Comparison of ENCODE assay signal across 31 cellular contexts in genomic region chrX:49212209-49212608, GRCh38. TPM values are rescaled to one million over a fixed set of nuclear protein-coding genes. Genes with fewer than 3 reads are reported as not detected.
"Had no signal": no experiment of that assay in that cellular context is flagged by ENCODE, and none has a peak within 500 bp of the region (broad histone marks: within the 10 kb centered on the region; RNA-seq: fewer than 3 reads in every experiment).

No MANE protein-coding gene starts in this region.

- H3K4me1 ChIP-seq: colonic mucosa, esophagus muscularis mucosa, esophagus squamous epithelium, foreskin keratinocyte, gastrocnemius medialis, gastroesophageal sphincter, heart left ventricle, heart right ventricle had no signal

- H3K36me3 ChIP-seq: colonic mucosa, esophagus muscularis mucosa, esophagus squamous epithelium, gastrocnemius medialis, gastroesophageal sphincter, heart left ventricle, heart right ventricle had no signal

- H3K4me2 ChIP-seq: hepatocyte had no signal

- H3K27me3 ChIP-seq: colonic mucosa, foreskin keratinocyte, gastrocnemius medialis, hepatocyte had no signal

- H3K27ac Mint-ChIP-seq: dendritic cell treated with granulocyte-macrophage colony-stimulating factor and Interleukin-4, amounts not matched to agents 40 ng/mL and 50 ng/mL, for 4 days; effector memory CD8-positive, alpha-beta T cell; endodermal cell had no signal

- FAIRE-seq: endometrium, endothelial cell of umbilical vein, frontal cortex had no signal

- H3K4me3 Mint-ChIP-seq: dendritic cell treated with granulocyte-macrophage colony-stimulating factor and Interleukin-4, amounts not matched to agents 40 ng/mL and 50 ng/mL, for 4 days; effector memory CD8-positive, alpha-beta T cell; endodermal cell had no signal

- H2AFZ ChIP-seq: hepatocyte had no signal

- H3K9me3 ChIP-seq: colonic mucosa, esophagus muscularis mucosa, esophagus squamous epithelium, gastrocnemius medialis, gastroesophageal sphincter, heart left ventricle, heart right ventricle had no signal

- ATAC-seq: effector memory CD8-positive, alpha-beta T cell; esophagus mucosa; foreskin keratinocyte; gastrocnemius medialis; gastroesophageal sphincter; heart left ventricle; heart right ventricle had no signal

- H3K4me1 Mint-ChIP-seq: endodermal cell had no signal

- DNase-seq: colonic mucosa; cortex of kidney; dermis blood vessel endothelial cell; dorsolateral prefrontal cortex; effector CD4-positive, alpha-beta T cell; effector CD8-positive, alpha-beta T cell; effector memory CD4-positive, alpha-beta T cell; effector memory CD8-positive, alpha-beta T cell; endodermal cell; erythroblast; esophagus squamous epithelium; foreskin fibroblast; foreskin keratinocyte; foreskin melanocyte; gastrocnemius medialis; glutamatergic neuron; head of caudate nucleus; heart left ventricle; heart right ventricle had no signal

- H3K27ac ChIP-seq: colonic mucosa, coronary artery, dorsolateral prefrontal cortex, epithelial cell of prostate, esophagus muscularis mucosa, esophagus squamous epithelium, foreskin keratinocyte, gastrocnemius medialis, gastroesophageal sphincter, heart left ventricle, heart right ventricle, hepatocyte had no signal

- H3K9me3 Mint-ChIP-seq: dendritic cell treated with granulocyte-macrophage colony-stimulating factor and Interleukin-4, amounts not matched to agents 40 ng/mL and 50 ng/mL, for 4 days had no signal

- H3K4me3 ChIP-seq: colonic mucosa, coronary artery, dorsolateral prefrontal cortex, esophagus muscularis mucosa, esophagus squamous epithelium, gastrocnemius medialis, gastroesophageal sphincter, heart left ventricle, heart right ventricle, hepatocyte had no signal

- H3K79me2 ChIP-seq: hepatocyte had no signal

RNA-seq across cellular contexts. Expression of gene SYP, which starts 12.2 kb away (rescaled TPM):
- total RNA-seq: fibroblast of villous mesenchyme had no signal

RNA-seq across cellular contexts. Expression of gene CACNA1F, which starts 20.9 kb away (rescaled TPM):
- total RNA-seq: endothelial cell of umbilical vein, fibroblast of villous mesenchyme, foreskin keratinocyte, gastrocnemius medialis had no signal
- polyA plus RNA-seq: endothelial cell of umbilical vein, fibroblast of lung had no signal
